9 cellular contexts compared by ENCODE assay signal in genomic region chr6:122184260-122184934, GRCh38.
A peak's percentile ranks its signal among the peaks of the same experiment; 100 is the strongest.
DNase-seq lines count a peak whose midpoint lies in the region; ATAC-seq, FAIRE-seq and TF ChIP-seq lines count a peak whose summit lies in the region.
"Had no signal": no experiment of that assay in that cellular context is flagged by ENCODE, and none has a peak within 500 bp of the region (broad histone marks: within the 10 kb centered on the region; RNA-seq: fewer than 3 reads in every experiment).

No MANE protein-coding gene starts in this region.

- no peaks in the 10 kb centered on the region for H3K9me3 Mint-ChIP-seq in osteocyte (ENCODE audit: unreplicated experiment)
- H3K9me3 Mint-ChIP-seq: central memory CD8-positive, alpha-beta T cell had no signal

- ATAC-seq in GM21367 (IDR thresholded peaks at IDR 0.05; ENCODE audit: unreplicated experiment) = no peak
- no peak for ATAC-seq in GM21786 (IDR thresholded peaks at IDR 0.05; ENCODE audit: unreplicated experiment)

- H3K36me3 Mint-ChIP-seq in osteocyte (ENCODE audit: unreplicated experiment) = no peaks in the 10 kb centered on the region

- H3K4me1 Mint-ChIP-seq in osteocyte (ENCODE audit: unreplicated experiment) = peaks cover 2% of the 10 kb centered on the region
- H3K4me1 Mint-ChIP-seq: central memory CD8-positive, alpha-beta T cell had no signal

- peak; percentile 24 for DNase-seq in D341Med (ENCODE audit: low spot score)
- peak; percentile 24 for DNase-seq in NCI-H2227 (lab: John Stamatoyannopoulos, UW; ENCODE audit: unreplicated experiment)
- DNase-seq in epithelial cell of esophagus (ENCODE audit: low read depth) = peak; percentile 40
- no peak for DNase-seq in osteocyte (ENCODE audit: extremely low spot score, unreplicated experiment)
- DNase-seq in head of caudate nucleus = no peak
- DNase-seq in RCC 7860 (ENCODE audit: low spot score) = no peak

- intact Hi-C loops in head of caudate nucleus (cut with DNase I) = no loop called here

- H3K4me3 ChIP-seq in epithelial cell of esophagus (ENCODE audit: low read length) = no peak overlapping the region

- H3K4me3 Mint-ChIP-seq in osteocyte (ENCODE audit: unreplicated experiment) = peak overlapping the region; percentile 33
- H3K4me3 Mint-ChIP-seq: central memory CD8-positive, alpha-beta T cell had no signal

- no peak for FAIRE-seq in RCC 7860 (lab: Jason Lieb, UNC)

- no peak overlapping the region for H3K27ac Mint-ChIP-seq in osteocyte (ENCODE audit: unreplicated experiment)

- TF ChIP-seq CTCF in epithelial cell of esophagus (IDR thresholded peaks at IDR 0.05; ENCODE audit: insufficient read depth, low read depth, low read length, missing control alignments) (peak; percentile 45), osteocyte (IDR thresholded peaks at IDR 0.05) (peak; percentile 73)

- H3K27me3 Mint-ChIP-seq in osteocyte (ENCODE audit: unreplicated experiment) = peaks cover 58% of the 10 kb centered on the region
- H3K27me3 Mint-ChIP-seq: central memory CD8-positive, alpha-beta T cell had no signal

Comparison
In these comparisons a context has a peak if more than half of its experiments do, and no peak if none do; other contexts are left out.
1. DNase-seq: peak in D341Med (single experiment), NCI-H2227 (single experiment) and epithelial cell of esophagus (single experiment); none in osteocyte (single experiment), head of caudate nucleus (0 of 42) and RCC 7860 (single experiment).